11 cellular contexts compared by ENCODE assay signal in the genomic region with DNA sequence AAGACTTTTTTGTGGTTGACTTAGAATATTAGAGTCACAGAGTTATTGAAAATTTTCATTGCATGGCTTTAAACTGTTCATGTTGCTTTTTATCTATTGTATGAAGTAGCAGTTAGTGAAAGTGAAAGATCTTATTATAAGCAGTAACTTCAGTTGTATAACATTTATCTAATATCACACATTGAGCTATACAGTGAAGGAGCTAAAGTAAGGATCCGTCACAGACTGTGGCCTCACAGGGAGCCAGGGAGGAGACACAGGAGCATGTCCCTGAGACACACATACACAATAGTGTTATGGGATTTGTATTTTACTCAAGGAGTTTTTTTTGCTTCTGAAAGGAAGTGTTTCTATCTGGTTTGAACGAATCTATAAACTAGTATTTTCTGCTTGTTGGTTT. TPM values are rescaled to one million over a fixed set of nuclear protein-coding genes. Genes with fewer than 3 reads are reported as not detected.
DNase-seq lines count a peak whose midpoint lies in the region; ATAC-seq and TF ChIP-seq lines count a peak whose summit lies in the region.
"Had no signal": no experiment of that assay in that cellular context is flagged by ENCODE, and none has a peak within 500 bp of the region (broad histone marks: within the 10 kb centered on the region; RNA-seq: fewer than 3 reads in every experiment).

No MANE protein-coding gene starts in this region.

- no peaks in the 10 kb centered on the region for H4K20me1 ChIP-seq in fibroblast of lung (ENCODE audit: control insufficient read depth, extremely low read depth, insufficient read depth, low read length)

- no peaks in the 10 kb centered on the region for H3K9me3 Mint-ChIP-seq in activated T-cell treated with anti-CD3 and anti-CD28 coated beads, Interleukin-2, amount 50 U/mL, for 72 hours
- H3K9me3 Mint-ChIP-seq in activated CD4-positive, alpha-beta memory T cell treated with anti-CD3 and anti-CD28 coated beads, Interleukin-2, amount 10 ng/mL, durations not matched to agents 7 days and 5 days, result no peaks in the 10 kb centered on the region
- no peaks in the 10 kb centered on the region for H3K9me3 Mint-ChIP-seq in stimulated activated effector memory CD8-positive, alpha-beta T cell treated with anti-CD3 and anti-CD28 coated beads, Interleukin-12 subunit alpha, Interleukin-12 subunit beta, amount 100 ng/mL, for 72 hours

- no peak overlapping the region for H3K4me2 ChIP-seq in fibroblast of lung (ENCODE audit: extremely low read depth, insufficient read depth, low read length)

- TF ChIP-seq CTCF in fibroblast of lung (conservative IDR thresholded peaks at IDR 0.05 in 1 of 2, IDR thresholded peaks at IDR 0.05 in 1 of 2; ENCODE audit: low read depth in 1 of 2, low read length in 2 of 2), result no peak
- no peak for TF ChIP-seq CTCF in adrenal gland (IDR thresholded peaks at IDR 0.05)
- no peak for TF ChIP-seq CTCF in lower leg skin (IDR thresholded peaks at IDR 0.05)

- H3K36me3 ChIP-seq in fibroblast of lung (ENCODE audit: control insufficient read depth, insufficient read depth, low read length) (no peaks in the 10 kb centered on the region), adrenal gland (replicated peaks in 1 of 2) (no peaks in the 10 kb centered on the region)
- H3K36me3 ChIP-seq: ascending aorta had no signal

- POLR2A ChIA-PET in activated CD4-positive, alpha-beta memory T cell treated with anti-CD3 and anti-CD28 coated beads, Interleukin-2, amount 10 ng/mL, durations not matched to agents 7 days and 5 days (lab: Charles Lee), result interaction anchor here (0.9 to 4.0 kb wide), 12 partner anchors 10 to 161 kb away, joined by 3 to 134 read pairs (median 5); a partner anchor contains a TSS

- no peak for ATAC-seq in activated T-cell treated with anti-CD3 and anti-CD28 coated beads, Interleukin-2, amount 50 U/mL, for 72 hours (replicated peaks in 1 of 2)
- no peak for ATAC-seq in stimulated activated effector memory CD8-positive, alpha-beta T cell treated with anti-CD3 and anti-CD28 coated beads, Interleukin-12 subunit alpha, Interleukin-12 subunit beta, amount 100 ng/mL, for 72 hours
- no peak for ATAC-seq in HG02763 (IDR thresholded peaks at IDR 0.05; ENCODE audit: unreplicated experiment)

- H3K79me2 ChIP-seq in fibroblast of lung (ENCODE audit: control insufficient read depth, insufficient read depth, low read length), result peaks cover 5% of the 10 kb centered on the region

- peaks cover 58% of the 10 kb centered on the region for H3K4me1 Mint-ChIP-seq in activated T-cell treated with anti-CD3 and anti-CD28 coated beads, Interleukin-2, amount 50 U/mL, for 72 hours (ENCODE audit: low read depth)
- H3K4me1 Mint-ChIP-seq in activated CD4-positive, alpha-beta memory T cell treated with anti-CD3 and anti-CD28 coated beads, Interleukin-2, amount 10 ng/mL, durations not matched to agents 7 days and 5 days, result peaks cover 58% of the 10 kb centered on the region
- H3K4me1 Mint-ChIP-seq in stimulated activated effector memory CD8-positive, alpha-beta T cell treated with anti-CD3 and anti-CD28 coated beads, Interleukin-12 subunit alpha, Interleukin-12 subunit beta, amount 100 ng/mL, for 72 hours, result peaks cover 34% of the 10 kb centered on the region

- no peak overlapping the region for H2AFZ ChIP-seq in fibroblast of lung (ENCODE audit: low read length)

- H3K4me3 ChIP-seq in fibroblast of lung (replicated peaks in 1 of 4; ENCODE audit: control extremely low read depth in 1 of 4, insufficient read depth in 1 of 4, low read depth in 3 of 4, low read length in 4 of 4), result no peak overlapping the region
- no peak overlapping the region for H3K4me3 ChIP-seq in adrenal gland
- no peak overlapping the region for H3K4me3 ChIP-seq in lower leg skin (ENCODE audit: low read depth, poor library complexity, severe bottlenecking)
- H3K4me3 ChIP-seq: ascending aorta had no signal

- H3K36me3 Mint-ChIP-seq in activated T-cell treated with anti-CD3 and anti-CD28 coated beads, Interleukin-2, amount 50 U/mL, for 72 hours (ENCODE audit: insufficient read depth in 2 of 2), result peaks cover 17 to 59% of the 10 kb centered on the region in 2 donors
- peaks cover 77% of the 10 kb centered on the region for H3K36me3 Mint-ChIP-seq in activated CD4-positive, alpha-beta memory T cell treated with anti-CD3 and anti-CD28 coated beads, Interleukin-2, amount 10 ng/mL, durations not matched to agents 7 days and 5 days (ENCODE audit: low read depth)
- H3K36me3 Mint-ChIP-seq in stimulated activated effector memory CD8-positive, alpha-beta T cell treated with anti-CD3 and anti-CD28 coated beads, Interleukin-12 subunit alpha, Interleukin-12 subunit beta, amount 100 ng/mL, for 72 hours, result peaks cover 100% of the 10 kb centered on the region

- H3K27ac Mint-ChIP-seq in activated T-cell treated with anti-CD3 and anti-CD28 coated beads, Interleukin-2, amount 50 U/mL, for 72 hours, result peak overlapping the region; percentile 100
- H3K27ac Mint-ChIP-seq in activated CD4-positive, alpha-beta memory T cell treated with anti-CD3 and anti-CD28 coated beads, Interleukin-2, amount 10 ng/mL, durations not matched to agents 7 days and 5 days, result peak overlapping the region; percentile 96
- H3K27ac Mint-ChIP-seq in stimulated activated effector memory CD8-positive, alpha-beta T cell treated with anti-CD3 and anti-CD28 coated beads, Interleukin-12 subunit alpha, Interleukin-12 subunit beta, amount 100 ng/mL, for 72 hours, result peak overlapping the region; percentile 94

- intact Hi-C loops in adrenal gland (cut with DNase I) (no loop called here), lower leg skin (cut with DNase I; ENCODE audit: low total_unique reads) (no loop called here)

- CTCF ChIA-PET in activated CD4-positive, alpha-beta memory T cell treated with anti-CD3 and anti-CD28 coated beads, Interleukin-2, amount 10 ng/mL, durations not matched to agents 7 days and 5 days (lab: Charles Lee), result interaction anchor here (0.9 to 4.7 kb wide), 7 partner anchors 9 to 135 kb away, joined by 3 to 33 read pairs (median 5); a partner anchor contains a TSS

- H3K4me3 Mint-ChIP-seq in activated T-cell treated with anti-CD3 and anti-CD28 coated beads, Interleukin-2, amount 50 U/mL, for 72 hours, result peak overlapping the region; percentile 69 to 94
- no peak overlapping the region for H3K4me3 Mint-ChIP-seq in activated CD4-positive, alpha-beta memory T cell treated with anti-CD3 and anti-CD28 coated beads, Interleukin-2, amount 10 ng/mL, durations not matched to agents 7 days and 5 days
- peak overlapping the region; percentile 58 for H3K4me3 Mint-ChIP-seq in stimulated activated effector memory CD8-positive, alpha-beta T cell treated with anti-CD3 and anti-CD28 coated beads, Interleukin-12 subunit alpha, Interleukin-12 subunit beta, amount 100 ng/mL, for 72 hours

- H3K27me3 ChIP-seq in fibroblast of lung (ENCODE audit: control insufficient read depth, insufficient read depth, low read length), result no peaks in the 10 kb centered on the region
- no peaks in the 10 kb centered on the region for H3K27me3 ChIP-seq in adrenal gland
- H3K27me3 ChIP-seq: ascending aorta had no signal

- 77 to 89% (median 80%) methylated on average over 2 of the region's 2 CpGs for WGBS in adrenal gland, 4 donors
- 86 to 89% methylated on average over 2 of the region's 2 CpGs for WGBS in lower leg skin, 2 donors

- no peak overlapping the region for H3K9ac ChIP-seq in fibroblast of lung (ENCODE audit: insufficient read depth, low read length)

- H3K9me3 ChIP-seq in fibroblast of lung (ENCODE audit: control insufficient read depth, insufficient read depth, low read depth, low read length) (no peaks in the 10 kb centered on the region), adrenal gland (replicated peaks in 1 of 3) (no peaks in the 10 kb centered on the region)
- H3K9me3 ChIP-seq: ascending aorta had no signal

- DNase-seq in activated T-cell treated with anti-CD3 and anti-CD28 coated beads, Interleukin-2, amount 50 U/mL, for 72 hours, result no peak
- no peak for DNase-seq in activated T-cell treated with anti-CD3 and anti-CD28 coated beads, Interleukin-2, amount 50 U/mL, for 1 hour
- DNase-seq in activated CD4-positive, alpha-beta memory T cell treated with anti-CD3 and anti-CD28 coated beads, Interleukin-2, amount 10 ng/mL, durations not matched to agents 7 days and 5 days, result no peak
- DNase-seq in fibroblast of lung (ENCODE audit: low read depth in 2 of 2) (no peak), adrenal gland (no peak), lower leg skin (ENCODE audit: low spot score in 2 of 2) (no peak)
- DNase-seq in stimulated activated effector memory CD8-positive, alpha-beta T cell treated with anti-CD3 and anti-CD28 coated beads, Interleukin-12 subunit alpha, Interleukin-12 subunit beta, amount 100 ng/mL, for 72 hours (ENCODE audit: low spot score in 2 of 2), result no peak
- DNase-seq: DND-41, occipital lobe had no signal

- H3K4me1 ChIP-seq in fibroblast of lung (ENCODE audit: control insufficient read depth, extremely low read depth, insufficient read depth, low read length), result peaks cover 3% of the 10 kb centered on the region
- H3K4me1 ChIP-seq in adrenal gland (replicated peaks in 1 of 2), result no peaks in the 10 kb centered on the region
- H3K4me1 ChIP-seq: ascending aorta had no signal

- peak overlapping the region; percentile 5 for H3K27ac ChIP-seq in fibroblast of lung (ENCODE audit: insufficient read depth, low read length)
- peak overlapping the region in 1 of 5 donors; percentile 19 for H3K27ac ChIP-seq in adrenal gland
- H3K27ac ChIP-seq: ascending aorta had no signal

- H3K27me3 Mint-ChIP-seq in activated T-cell treated with anti-CD3 and anti-CD28 coated beads, Interleukin-2, amount 50 U/mL, for 72 hours (ENCODE audit: low read depth), result no peaks in the 10 kb centered on the region
- H3K27me3 Mint-ChIP-seq in activated CD4-positive, alpha-beta memory T cell treated with anti-CD3 and anti-CD28 coated beads, Interleukin-2, amount 10 ng/mL, durations not matched to agents 7 days and 5 days, result no peaks in the 10 kb centered on the region

- TF ChIP-seq POLR2A in adrenal gland (IDR thresholded peaks at IDR 0.05) (no peak), lower leg skin (IDR thresholded peaks at IDR 0.05) (no peak)

RNA-seq across cellular contexts. Expression of a gene that starts 34.0 kb away (rescaled TPM):
- 100 to 1,000 TPM; 186 to 211 TPM for total RNA-seq in activated T-cell treated with anti-CD3 and anti-CD28 coated beads, Interleukin-2, amount 50 U/mL, for 72 hours
- total RNA-seq in activated CD4-positive, alpha-beta memory T cell treated with anti-CD3 and anti-CD28 coated beads, Interleukin-2, amount 10 ng/mL, durations not matched to agents 7 days and 5 days, result 100 to 1,000 TPM; 291 to 296 TPM
- total RNA-seq in fibroblast of lung, result 11.6 and 17.3 TPM in 2 replicates
- polyA plus RNA-seq in fibroblast of lung, result 17.5 and 46.0 TPM in 2 replicates
- 18.6 and 50.8 TPM in 2 replicates for polyA plus RNA-seq in fibroblast of lung (2012)
- 4.9 and 10.7 TPM in 2 replicates for polyA minus RNA-seq in fibroblast of lung (ENCODE audit: low replicate concordance)
- 1 to 10 TPM; 4.6 to 7.3 (median 5.7) TPM for total RNA-seq in adrenal gland
- 1 to 10 TPM in 2 of 3 donors, under 1 TPM in 1; 0.97 to 6.4 (median 1.2) TPM for polyA plus RNA-seq in adrenal gland
- total RNA-seq in lower leg skin, result 10 to 100 TPM in 2 of 4 donors, 1 to 10 TPM in 2; 9.2 to 20.7 (median 9.9) TPM

Comparison
In these comparisons a context has a peak if more than half of its experiments do, and no peak if none do; other contexts are left out.
1. RNA of a gene that starts 34.0 kb away (total RNA-seq): 291 to 296 TPM in activated CD4-positive, alpha-beta memory T cell treated with anti-CD3 and anti-CD28 coated beads, Interleukin-2, amount 10 ng/mL, durations not matched to agents 7 days and 5 days and 186 to 211 TPM in activated T-cell treated with anti-CD3 and anti-CD28 coated beads, Interleukin-2, amount 50 U/mL, for 72 hours; 11.6 to 17.3 TPM in fibroblast of lung, 9.2 to 20.7 TPM in lower leg skin and 4.6 to 7.3 TPM in adrenal gland; every median in the first group is over 4 times any median in the second.
2. Peak in every context shown above with its lines, with median percentiles within 50 percentile points of each other: H3K27ac Mint-ChIP-seq.